In the genomic region with DNA sequence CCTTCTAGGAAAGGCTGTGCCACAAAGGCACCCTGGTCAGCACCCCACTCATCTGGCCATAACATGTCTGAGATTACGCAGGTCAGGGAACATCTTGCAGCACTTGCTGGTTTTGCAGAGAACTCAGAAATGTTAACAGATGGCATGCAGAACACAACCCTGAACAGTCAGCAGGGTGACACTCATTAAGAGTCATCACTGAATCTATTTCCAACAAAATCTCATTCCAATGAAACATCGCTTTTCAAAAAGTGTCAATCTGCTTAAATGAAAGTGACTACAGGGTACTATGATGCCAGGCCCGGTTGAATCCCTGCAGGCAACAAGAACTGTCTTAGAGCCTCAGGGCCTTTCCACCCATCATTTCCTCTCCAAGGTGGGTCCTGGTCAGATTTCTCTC, we compare ENCODE assay signal across 15 cellular contexts.
DNase-seq lines count a peak whose midpoint lies in the region; ATAC-seq and TF ChIP-seq lines count a peak whose summit lies in the region.
"Had no signal": no experiment of that assay in that cellular context is flagged by ENCODE, and none has a peak within 500 bp of the region (broad histone marks: within the 10 kb centered on the region; RNA-seq: fewer than 3 reads in every experiment).

No MANE protein-coding gene starts in this region.

- CTCF ChIA-PET in A673 (lab: Charles Lee), result interaction anchor here (0.7 kb wide), 1 partner anchor 27 kb away, joined by 3 read pairs; no protein-coding TSS in a partner anchor

- TF ChIP-seq CTCF in A673 (conservative IDR thresholded peaks at IDR 0.05; ENCODE audit: low read depth, low read length), result no peak
- no peak for TF ChIP-seq CTCF in neural cell (IDR thresholded peaks at IDR 0.05; ENCODE audit: poor library complexity, severe bottlenecking)

- DNase-seq in A673 (ENCODE audit: low spot score), result no peak
- peak; percentile 15 for DNase-seq in GM23248
- no peak for DNase-seq in SK-N-MC (ENCODE audit: low read depth, low spot score)
- DNase-seq in OCI-M1 (lab: John Stamatoyannopoulos, UW), result no peak
- no peak for DNase-seq in T-helper 2 cell
- DNase-seq: 8988T; ACHN; BE2C; CD4-positive, alpha-beta memory T cell; DMS79 had no signal

- H3F3A ChIP-seq in GM23248 (ENCODE audit: insufficient read depth) (no peaks in the 10 kb centered on the region), neural cell (ENCODE audit: insufficient read depth, low read length, poor library complexity, severe bottlenecking) (no peaks in the 10 kb centered on the region)

- H3K4me1 ChIP-seq in A673 (ENCODE audit: insufficient read depth, low read length, poor library complexity, severe bottlenecking) (peaks cover 53% of the 10 kb centered on the region), GM23248 (ENCODE audit: insufficient read depth) (peaks cover 7% of the 10 kb centered on the region)
- H3K4me1 ChIP-seq: BE2C, HAP-1 had no signal

- ATAC-seq in HG02610 (IDR thresholded peaks at IDR 0.05; ENCODE audit: unreplicated experiment), result no peak
- ATAC-seq: HepG2 had no signal

- H3K79me2 ChIP-seq in GM23248 (ENCODE audit: insufficient read depth), result no peaks in the 10 kb centered on the region
- peaks cover 91% of the 10 kb centered on the region for H3K79me2 ChIP-seq in neural cell (replicated peaks; ENCODE audit: insufficient read depth, low read length)

- no peak overlapping the region for H3K4me3 ChIP-seq in A673 (ENCODE audit: low read depth, low read length, poor library complexity, severe bottlenecking)
- no peak overlapping the region for H3K4me3 ChIP-seq in GM23248
- no peak overlapping the region for H3K4me3 ChIP-seq in SK-N-MC
- H3K4me3 ChIP-seq in neural cell (ENCODE audit: low read length), result no peak overlapping the region
- H3K4me3 ChIP-seq: HAP-1 had no signal

- no peaks in the 10 kb centered on the region for H3K9me2 ChIP-seq in GM23248 (ENCODE audit: insufficient read depth)
- H3K9me2 ChIP-seq in neural cell (ENCODE audit: insufficient read depth, low read length), result no peaks in the 10 kb centered on the region

- H3K36me3 ChIP-seq in A673 (ENCODE audit: insufficient read depth, low read length, poor library complexity, severe bottlenecking), result peaks cover 63% of the 10 kb centered on the region
- H3K36me3 ChIP-seq in GM23248 (ENCODE audit: low read depth), result no peaks in the 10 kb centered on the region
- H3K36me3 ChIP-seq in SK-N-MC (ENCODE audit: insufficient read depth, low read length), result peaks cover 46% of the 10 kb centered on the region
- no peaks in the 10 kb centered on the region for H3K36me3 ChIP-seq in neural cell (ENCODE audit: insufficient read depth, low read length)
- H3K36me3 ChIP-seq: BE2C, HAP-1 had no signal

- POLR2A ChIA-PET in A673 (lab: Charles Lee; ENCODE audit: low non-redundant PET), result no interaction called here

- TF ChIP-seq RAD21 in neural cell (conservative IDR thresholded peaks at IDR 0.05), result no peak

- no peaks in the 10 kb centered on the region for H3K9me3 ChIP-seq in A673 (ENCODE audit: low read depth, low read length, poor library complexity, severe bottlenecking)
- no peaks in the 10 kb centered on the region for H3K9me3 ChIP-seq in GM23248 (ENCODE audit: low read depth)
- H3K9me3 ChIP-seq in SK-N-MC (ENCODE audit: low read depth, low read length), result no peaks in the 10 kb centered on the region
- no peaks in the 10 kb centered on the region for H3K9me3 ChIP-seq in neural cell (ENCODE audit: low read length)
- H3K9me3 ChIP-seq: BE2C, HAP-1 had no signal

- no TSS peak for BruUV-seq in A673 (replicated peaks; lab: Mats Ljungman, UMichigan)

- no peaks in the 10 kb centered on the region for H3K27me3 ChIP-seq in A673 (replicated peaks; ENCODE audit: insufficient read depth, low read depth, low read length, poor library complexity)
- H3K27me3 ChIP-seq in GM23248 (replicated peaks; ENCODE audit: insufficient read depth), result no peaks in the 10 kb centered on the region
- no peaks in the 10 kb centered on the region for H3K27me3 ChIP-seq in neural cell (ENCODE audit: insufficient read depth, low read depth, low read length)
- H3K27me3 ChIP-seq: BE2C had no signal

- 66 to 70% methylated on average over 3 of the region's 3 CpGs for WGBS in GM23248 (ENCODE audit: low coverage in 1 of 2, low lambda C conversion rate in 2 of 2, missing lambda C conversion rate in 2 of 2), 2 experiments

- H3K9ac ChIP-seq in GM23248 (no peak overlapping the region), SK-N-MC (ENCODE audit: insufficient read length) (no peak overlapping the region), neural cell (ENCODE audit: low read length) (no peak overlapping the region)

- H2AFZ ChIP-seq in GM23248, result no peak overlapping the region
- no peak overlapping the region for H2AFZ ChIP-seq in neural cell (ENCODE audit: low read depth, low read length)

- H3K4me2 ChIP-seq in GM23248 (ENCODE audit: unreplicated experiment) (no peak overlapping the region), neural cell (ENCODE audit: low read length) (no peak overlapping the region)

- intact Hi-C loops in A673 (cut with micrococcal nuclease; ENCODE audit: unreplicated experiment), result no loop called here

- in situ Hi-C loops in GM23248 (cut with MboI), result no loop called here

- H4K20me1 ChIP-seq in GM23248 (ENCODE audit: insufficient read depth), result no peaks in the 10 kb centered on the region
- H4K20me1 ChIP-seq in neural cell (ENCODE audit: insufficient read depth), result no peaks in the 10 kb centered on the region

- H3K27ac ChIP-seq in A673 (ENCODE audit: low read depth, low read length, poor library complexity, severe bottlenecking) (peak overlapping the region; percentile 16), GM23248 (no peak overlapping the region), SK-N-MC (peak overlapping the region; percentile 17; the same call in 1 of the 2 replicates), neural cell (ENCODE audit: low read length) (peak overlapping the region; percentile 32)
- H3K27ac ChIP-seq: C4-2B had no signal

- no peak for TF ChIP-seq EP300 in neural cell (conservative IDR thresholded peaks at IDR 0.05; ENCODE audit: poor library complexity, severe bottlenecking)

TF ChIP-seq in neural cell, 6 proteins besides CTCF, POLR2A, EP300 and RAD21:
- no peak for TF ChIP-seq TAF1 (IDR thresholded peaks at IDR 0.05; ENCODE audit: low read depth)
- TF ChIP-seq POLR2AphosphoS5 (IDR thresholded peaks at IDR 0.05), result no peak
- no peak for TF ChIP-seq EZH2 (IDR thresholded peaks at IDR 0.05; ENCODE audit: borderline replicate concordance, insufficient read depth, low read length, poor library complexity, severe bottlenecking)
- no peak for TF ChIP-seq MXI1 (conservative IDR thresholded peaks at IDR 0.05; ENCODE audit: poor library complexity, severe bottlenecking)
- TF ChIP-seq SMC3 (conservative IDR thresholded peaks at IDR 0.05; ENCODE audit: poor library complexity), result no peak
- TF ChIP-seq, protein P1, sequence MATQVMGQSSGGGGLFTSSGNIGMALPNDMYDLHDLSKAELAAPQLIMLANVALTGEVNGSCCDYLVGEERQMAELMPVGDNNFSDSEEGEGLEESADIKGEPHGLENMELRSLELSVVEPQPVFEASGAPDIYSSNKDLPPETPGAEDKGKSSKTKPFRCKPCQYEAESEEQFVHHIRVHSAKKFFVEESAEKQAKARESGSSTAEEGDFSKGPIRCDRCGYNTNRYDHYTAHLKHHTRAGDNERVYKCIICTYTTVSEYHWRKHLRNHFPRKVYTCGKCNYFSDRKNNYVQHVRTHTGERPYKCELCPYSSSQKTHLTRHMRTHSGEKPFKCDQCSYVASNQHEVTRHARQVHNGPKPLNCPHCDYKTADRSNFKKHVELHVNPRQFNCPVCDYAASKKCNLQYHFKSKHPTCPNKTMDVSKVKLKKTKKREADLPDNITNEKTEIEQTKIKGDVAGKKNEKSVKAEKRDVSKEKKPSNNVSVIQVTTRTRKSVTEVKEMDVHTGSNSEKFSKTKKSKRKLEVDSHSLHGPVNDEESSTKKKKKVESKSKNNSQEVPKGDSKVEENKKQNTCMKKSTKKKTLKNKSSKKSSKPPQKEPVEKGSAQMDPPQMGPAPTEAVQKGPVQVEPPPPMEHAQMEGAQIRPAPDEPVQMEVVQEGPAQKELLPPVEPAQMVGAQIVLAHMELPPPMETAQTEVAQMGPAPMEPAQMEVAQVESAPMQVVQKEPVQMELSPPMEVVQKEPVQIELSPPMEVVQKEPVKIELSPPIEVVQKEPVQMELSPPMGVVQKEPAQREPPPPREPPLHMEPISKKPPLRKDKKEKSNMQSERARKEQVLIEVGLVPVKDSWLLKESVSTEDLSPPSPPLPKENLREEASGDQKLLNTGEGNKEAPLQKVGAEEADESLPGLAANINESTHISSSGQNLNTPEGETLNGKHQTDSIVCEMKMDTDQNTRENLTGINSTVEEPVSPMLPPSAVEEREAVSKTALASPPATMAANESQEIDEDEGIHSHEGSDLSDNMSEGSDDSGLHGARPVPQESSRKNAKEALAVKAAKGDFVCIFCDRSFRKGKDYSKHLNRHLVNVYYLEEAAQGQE (IDR thresholded peaks at IDR 0.05; ENCODE audit: borderline replicate concordance), result no peak
